ENCODE assay signal across 1 cellular context in genomic region chr16:30351586-30352419, GRCh38.
TF ChIP-seq lines count a peak whose summit lies in the region.

No MANE protein-coding gene starts in this region.

TF ChIP-seq in HepG2, 621 proteins besides CTCF, POLR2A, EP300 and RAD21 (continued from another document):
- no peak for TF ChIP-seq ZNF362 (CRISPR knock-in tag; IDR thresholded peaks at IDR 0.05; ENCODE audit: borderline replicate concordance)
- no peak for TF ChIP-seq XBP1 (CRISPR knock-in tag; IDR thresholded peaks at IDR 0.05)
- TF ChIP-seq TFAP4 (IDR thresholded peaks at IDR 0.05; ENCODE audit: borderline replicate concordance, low read depth), result no peak
- no peak for TF ChIP-seq HDAC6 (IDR thresholded peaks at IDR 0.05; ENCODE audit: low read depth, low read length)
- no peak for TF ChIP-seq TAF1 (CRISPR knock-in tag; IDR thresholded peaks at IDR 0.05)
- TF ChIP-seq JARID2 (CRISPR knock-in tag; IDR thresholded peaks at IDR 0.05; ENCODE audit: insufficient replicate concordance), result no peak
- TF ChIP-seq ZNF607 (CRISPR knock-in tag; IDR thresholded peaks at IDR 0.05; ENCODE audit: borderline replicate concordance), result no peak
- TF ChIP-seq MXI1 (IDR thresholded peaks at IDR 0.05; ENCODE audit: borderline replicate concordance, low read depth, low read length), result no peak
- TF ChIP-seq LBX2 (CRISPR knock-in tag; IDR thresholded peaks at IDR 0.05; ENCODE audit: borderline replicate concordance), result 0 out of 2 replicates have a peak, but pooled peaks have one; percentile 25
- TF ChIP-seq AKAP8 (CRISPR knock-in tag; IDR thresholded peaks at IDR 0.05), result peak; percentile 52; the same call in 1 of the 2 replicates
- TF ChIP-seq FOXC1 (CRISPR knock-in tag; IDR thresholded peaks at IDR 0.05; ENCODE audit: borderline replicate concordance), result 0 out of 2 replicates have a peak, but pooled peaks have one; percentile 60
- TF ChIP-seq, protein P1, sequence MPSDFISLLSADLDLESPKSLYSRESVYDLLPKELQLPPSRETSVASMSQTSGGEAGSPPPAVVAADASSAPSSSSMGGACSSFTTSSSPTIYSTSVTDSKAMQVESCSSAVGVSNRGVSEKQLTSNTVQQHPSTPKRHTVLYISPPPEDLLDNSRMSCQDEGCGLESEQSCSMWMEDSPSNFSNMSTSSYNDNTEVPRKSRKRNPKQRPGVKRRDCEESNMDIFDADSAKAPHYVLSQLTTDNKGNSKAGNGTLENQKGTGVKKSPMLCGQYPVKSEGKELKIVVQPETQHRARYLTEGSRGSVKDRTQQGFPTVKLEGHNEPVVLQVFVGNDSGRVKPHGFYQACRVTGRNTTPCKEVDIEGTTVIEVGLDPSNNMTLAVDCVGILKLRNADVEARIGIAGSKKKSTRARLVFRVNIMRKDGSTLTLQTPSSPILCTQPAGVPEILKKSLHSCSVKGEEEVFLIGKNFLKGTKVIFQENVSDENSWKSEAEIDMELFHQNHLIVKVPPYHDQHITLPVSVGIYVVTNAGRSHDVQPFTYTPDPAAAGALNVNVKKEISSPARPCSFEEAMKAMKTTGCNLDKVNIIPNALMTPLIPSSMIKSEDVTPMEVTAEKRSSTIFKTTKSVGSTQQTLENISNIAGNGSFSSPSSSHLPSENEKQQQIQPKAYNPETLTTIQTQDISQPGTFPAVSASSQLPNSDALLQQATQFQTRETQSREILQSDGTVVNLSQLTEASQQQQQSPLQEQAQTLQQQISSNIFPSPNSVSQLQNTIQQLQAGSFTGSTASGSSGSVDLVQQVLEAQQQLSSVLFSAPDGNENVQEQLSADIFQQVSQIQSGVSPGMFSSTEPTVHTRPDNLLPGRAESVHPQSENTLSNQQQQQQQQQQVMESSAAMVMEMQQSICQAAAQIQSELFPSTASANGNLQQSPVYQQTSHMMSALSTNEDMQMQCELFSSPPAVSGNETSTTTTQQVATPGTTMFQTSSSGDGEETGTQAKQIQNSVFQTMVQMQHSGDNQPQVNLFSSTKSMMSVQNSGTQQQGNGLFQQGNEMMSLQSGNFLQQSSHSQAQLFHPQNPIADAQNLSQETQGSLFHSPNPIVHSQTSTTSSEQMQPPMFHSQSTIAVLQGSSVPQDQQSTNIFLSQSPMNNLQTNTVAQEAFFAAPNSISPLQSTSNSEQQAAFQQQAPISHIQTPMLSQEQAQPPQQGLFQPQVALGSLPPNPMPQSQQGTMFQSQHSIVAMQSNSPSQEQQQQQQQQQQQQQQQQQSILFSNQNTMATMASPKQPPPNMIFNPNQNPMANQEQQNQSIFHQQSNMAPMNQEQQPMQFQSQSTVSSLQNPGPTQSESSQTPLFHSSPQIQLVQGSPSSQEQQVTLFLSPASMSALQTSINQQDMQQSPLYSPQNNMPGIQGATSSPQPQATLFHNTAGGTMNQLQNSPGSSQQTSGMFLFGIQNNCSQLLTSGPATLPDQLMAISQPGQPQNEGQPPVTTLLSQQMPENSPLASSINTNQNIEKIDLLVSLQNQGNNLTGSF (CRISPR knock-in tag; IDR thresholded peaks at IDR 0.05), result no peak
- TF ChIP-seq KLF16 (CRISPR knock-in tag; IDR thresholded peaks at IDR 0.05), result no peak
- TF ChIP-seq, protein P2, sequence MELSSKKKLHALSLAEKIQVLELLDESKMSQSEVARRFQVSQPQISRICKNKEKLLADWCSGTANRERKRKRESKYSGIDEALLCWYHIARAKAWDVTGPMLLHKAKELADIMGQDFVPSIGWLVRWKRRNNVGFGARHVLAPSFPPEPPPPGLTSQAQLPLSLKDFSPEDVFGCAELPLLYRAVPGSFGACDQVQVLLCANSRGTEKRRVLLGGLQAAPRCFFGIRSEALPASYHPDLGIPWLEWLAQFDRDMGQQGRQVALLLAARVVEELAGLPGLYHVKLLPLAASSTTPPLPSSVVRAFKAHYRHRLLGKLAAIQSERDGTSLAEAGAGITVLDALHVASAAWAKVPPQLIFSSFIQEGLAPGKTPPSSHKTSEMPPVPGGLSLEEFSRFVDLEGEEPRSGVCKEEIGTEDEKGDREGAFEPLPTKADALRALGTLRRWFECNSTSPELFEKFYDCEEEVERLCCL (CRISPR knock-in tag; IDR thresholded peaks at IDR 0.05; ENCODE audit: borderline replicate concordance), result no peak
- no peak for TF ChIP-seq ZBTB46 (CRISPR knock-in tag; IDR thresholded peaks at IDR 0.05; ENCODE audit: borderline replicate concordance)
- no peak for TF ChIP-seq TBX3 (IDR thresholded peaks at IDR 0.05; ENCODE audit: borderline replicate concordance)
- no peak for TF ChIP-seq CREM (IDR thresholded peaks at IDR 0.05)
- no peak for TF ChIP-seq CREM (CRISPR knock-in tag; IDR thresholded peaks at IDR 0.05)
- TF ChIP-seq ZNF124 (CRISPR knock-in tag; IDR thresholded peaks at IDR 0.05), result no peak
- TF ChIP-seq NONO (IDR thresholded peaks at IDR 0.05), result no peak
- peak; percentile 43; the same call in 1 of the 2 replicates for TF ChIP-seq NONO (CRISPR knock-in tag; conservative IDR thresholded peaks at IDR 0.05)
